In the genomic region with DNA sequence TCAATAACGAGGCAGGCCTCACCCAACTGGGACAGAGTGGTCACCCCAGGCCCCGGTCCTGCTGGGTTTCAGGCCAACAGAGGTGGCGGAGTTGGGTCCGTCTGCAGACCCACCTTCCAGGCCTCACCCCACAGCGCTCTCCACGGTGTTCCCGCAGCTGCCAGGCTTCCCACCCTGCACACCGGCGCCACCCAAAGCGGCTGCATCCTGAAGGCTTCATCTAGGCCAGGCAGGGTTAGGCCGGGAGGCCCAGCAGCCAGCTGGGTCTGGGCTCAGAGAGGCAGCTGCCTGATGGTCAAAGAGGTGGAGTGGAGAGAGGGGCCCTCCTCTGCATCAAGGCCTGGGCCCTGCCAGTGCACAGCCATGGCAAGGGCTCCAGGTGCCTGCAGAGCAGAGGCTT, we compare ENCODE assay signal across 1 cellular context.
TF ChIP-seq lines count a peak whose summit lies in the region.

No MANE protein-coding gene starts in this region.

TF ChIP-seq in H1, 55 proteins besides CTCF, POLR2A, EP300 and RAD21 (continued from another document):
- TF ChIP-seq GABPA (IDR thresholded peaks at IDR 0.05; ENCODE audit: borderline replicate concordance, insufficient read depth, low read length), result no peak
- TF ChIP-seq, protein P1, sequence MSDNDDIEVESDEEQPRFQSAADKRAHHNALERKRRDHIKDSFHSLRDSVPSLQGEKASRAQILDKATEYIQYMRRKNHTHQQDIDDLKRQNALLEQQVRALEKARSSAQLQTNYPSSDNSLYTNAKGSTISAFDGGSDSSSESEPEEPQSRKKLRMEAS (IDR thresholded peaks at IDR 0.05), result no peak
